8 cellular contexts compared by ENCODE assay signal in the genomic region with DNA sequence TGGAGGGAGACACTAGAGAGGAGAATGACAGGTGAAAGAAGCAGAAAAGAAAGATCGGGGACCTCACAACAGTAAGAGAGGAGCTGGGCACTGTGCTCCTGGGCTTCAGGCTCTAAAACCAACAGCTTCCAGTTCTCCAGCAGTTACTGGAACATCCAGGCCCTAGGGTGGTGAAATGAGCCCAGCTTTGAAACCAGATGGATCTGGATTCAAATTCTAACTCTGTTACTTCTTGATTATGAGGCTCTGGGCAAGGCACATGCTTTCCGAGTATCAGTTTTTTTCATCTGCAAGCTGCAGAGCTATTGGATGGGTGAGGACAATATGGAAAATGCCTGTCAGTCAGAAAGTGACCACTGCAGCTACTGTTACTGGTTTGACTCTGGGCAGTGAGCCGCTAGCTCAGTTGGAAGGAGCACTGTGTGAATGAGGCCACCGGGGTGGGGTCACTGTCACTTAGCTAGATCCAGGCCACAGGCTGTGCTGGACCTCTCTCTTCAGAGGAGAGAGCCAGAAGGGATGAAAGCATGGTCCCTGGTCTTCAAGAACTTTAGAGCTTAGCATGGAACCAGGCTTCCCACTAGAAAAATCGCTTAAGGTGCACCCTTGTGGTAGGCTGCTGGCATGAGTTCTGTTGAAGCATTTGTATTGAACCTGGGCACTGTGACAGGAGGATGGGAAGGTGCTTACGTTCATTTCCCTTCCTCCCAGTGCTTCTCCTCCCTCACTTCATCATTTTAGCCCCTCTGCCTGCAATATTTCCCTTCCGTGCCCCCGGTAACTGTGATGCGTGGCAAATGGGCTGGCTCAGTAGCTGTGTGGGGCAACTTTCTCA. TPM values are rescaled to one million over a fixed set of nuclear protein-coding genes. Genes with fewer than 3 reads are reported as not detected.
DNase-seq lines count a peak whose midpoint lies in the region; ATAC-seq and TF ChIP-seq lines count a peak whose summit lies in the region.

No MANE protein-coding gene starts in this region.

- no peak overlapping the region for H2AFZ ChIP-seq in DND-41 (ENCODE audit: low read depth, low read length)
- no peak overlapping the region for H2AFZ ChIP-seq in KMS-11 (ENCODE audit: low read depth)
- H2AFZ ChIP-seq in mammary epithelial cell (ENCODE audit: low read depth, low read length): peak overlapping the region; percentile 91

- H3K4me3 ChIP-seq in DND-41 (ENCODE audit: low read depth in 1 of 2, low read length in 2 of 2) (no peak overlapping the region), KMS-11 (IDR thresholded peaks at IDR 0.05; ENCODE audit: insufficient read depth, low read depth, low read length) (no peak overlapping the region), mammary epithelial cell (replicated peaks in 1 of 3; ENCODE audit: insufficient read depth in 1 of 3, low read depth in 2 of 3, low read length in 3 of 3) (no peak overlapping the region), muscle layer of duodenum (ENCODE audit: low read depth in 1 of 2, low read length in 2 of 2) (peak overlapping the region; percentile 29 to 41)

- in situ Hi-C loops in mammary epithelial cell (cut with MboI; ENCODE audit: low sequenced_read_pairs in 2 of 2): no loop called here

- H3K27ac ChIP-seq in DND-41 (ENCODE audit: low read length) (peak overlapping the region; percentile 44; the same call in 1 of the 2 replicates), KMS-11 (peak overlapping the region; percentile 68), mammary epithelial cell (ENCODE audit: insufficient read depth, low read depth, low read length) (peak overlapping the region; percentile 71), muscle layer of duodenum (ENCODE audit: low read length) (peak overlapping the region; percentile 98)

- dilution Hi-C loops in mammary epithelial cell (cut with HindIII; ENCODE audit: low sequenced_read_pairs): no loop called here

- intact Hi-C loops in mammary epithelial cell (cut with micrococcal nuclease): loop anchor here (2.0 kb wide), 1 partner anchor 13 kb away; the partner anchor contains the start of gene PLEKHO1

- H4K20me1 ChIP-seq in DND-41 (ENCODE audit: insufficient read depth, low read length) (peaks cover 31% of the 10 kb centered on the region; the same call in 1 of the 2 replicates), KMS-11 (ENCODE audit: insufficient read depth) (no peaks in the 10 kb centered on the region), mammary epithelial cell (ENCODE audit: insufficient read depth, low read length) (no peaks in the 10 kb centered on the region)

- WGBS in mammary epithelial cell (ENCODE audit: low coverage, missing lambda C conversion rate): 89% methylated on average over 7 of the region's 9 CpGs

- H3K27me3 ChIP-seq in DND-41 (ENCODE audit: insufficient read depth, low read length, poor library complexity) (no peaks in the 10 kb centered on the region), KMS-11 (ENCODE audit: insufficient read depth, low read depth) (no peaks in the 10 kb centered on the region), mammary epithelial cell (ENCODE audit: insufficient read depth, low read length) (no peaks in the 10 kb centered on the region), muscle layer of duodenum (ENCODE audit: low read depth, low read length) (no peaks in the 10 kb centered on the region)

- CTCF ChIA-PET in mammary epithelial cell (lab: Charles Lee; ENCODE audit: low non-redundant PET): no interaction called here

- H3K36me3 ChIP-seq in DND-41 (ENCODE audit: insufficient read depth, low read length) (peaks cover 31% of the 10 kb centered on the region), KMS-11 (ENCODE audit: insufficient read depth) (no peaks in the 10 kb centered on the region), mammary epithelial cell (ENCODE audit: insufficient read depth, low read length) (no peaks in the 10 kb centered on the region), muscle layer of duodenum (ENCODE audit: control insufficient read depth in 1 of 2, insufficient read depth in 2 of 2, low read length in 2 of 2) (peaks cover 12 to 16% of the 10 kb centered on the region in 2 donors)

- H3K9me3 ChIP-seq in DND-41 (ENCODE audit: insufficient read depth, low read length, severe bottlenecking): no peaks in the 10 kb centered on the region
- H3K9me3 ChIP-seq in mammary epithelial cell (replicated peaks; ENCODE audit: insufficient read depth, low read length): no peaks in the 10 kb centered on the region
- no peaks in the 10 kb centered on the region for H3K9me3 ChIP-seq in muscle layer of duodenum (ENCODE audit: control insufficient read depth in 1 of 2, low read length in 2 of 2)

- H3K4me2 ChIP-seq in DND-41 (ENCODE audit: insufficient read depth, low read length) (0 out of 2 replicates have a peak overlapping the region, but pooled peaks have one; percentile 7), KMS-11 (peak overlapping the region; percentile 98; the same call in 1 of the 2 replicates), mammary epithelial cell (ENCODE audit: insufficient read depth, low read depth, low read length) (peak overlapping the region; percentile 72)

- DNase-seq in DND-41: peak; percentile 32
- peak; percentile 11 for DNase-seq in mammary epithelial cell
- no peak for DNase-seq in ecto neural progenitor cell (ENCODE audit: low spot score)
- no peak for DNase-seq in SKM-1 (lab: John Stamatoyannopoulos, UW; ENCODE audit: unreplicated experiment)

- H3K79me2 ChIP-seq in DND-41 (ENCODE audit: insufficient read depth, low read length) (no peaks in the 10 kb centered on the region), KMS-11 (ENCODE audit: insufficient read depth, low read depth) (no peaks in the 10 kb centered on the region), mammary epithelial cell (ENCODE audit: insufficient read depth, low read length) (no peaks in the 10 kb centered on the region)

- H3K4me1 ChIP-seq in DND-41 (ENCODE audit: insufficient read depth, low read length) (peaks cover 42% of the 10 kb centered on the region), KMS-11 (ENCODE audit: low read depth, poor library complexity, severe bottlenecking) (peaks cover 71% of the 10 kb centered on the region), mammary epithelial cell (ENCODE audit: insufficient read depth, low read length) (peaks cover 14% of the 10 kb centered on the region), muscle layer of duodenum (ENCODE audit: control insufficient read depth in 1 of 2, insufficient read depth in 2 of 2, low read length in 2 of 2) (peaks cover 15 to 70% of the 10 kb centered on the region in 2 donors)

- TF ChIP-seq CTCF in DND-41 (IDR thresholded peaks at IDR 0.05; ENCODE audit: borderline replicate concordance, extremely low read depth, low read length, poor library complexity, severe bottlenecking) (peak; percentile 46), KMS-11 (conservative IDR thresholded peaks at IDR 0.05; ENCODE audit: low read depth, low read length) (peak; percentile 54), mammary epithelial cell (conservative IDR thresholded peaks at IDR 0.05 in 1 of 2, IDR thresholded peaks at IDR 0.05 in 1 of 2; ENCODE audit: extremely low read depth in 1 of 2, insufficient read depth in 1 of 2, low read depth in 1 of 2, low read length in 2 of 2) (peak in 1 of 2 donors; percentile 17)

- ATAC-seq in DND-41 (ENCODE audit: insufficient read depth, low read depth) (peak; percentile 22; the same call in 2 of the 3 replicates), HG03378 (IDR thresholded peaks at IDR 0.05; ENCODE audit: unreplicated experiment) (no peak), HG03469 (IDR thresholded peaks at IDR 0.05; ENCODE audit: unreplicated experiment) (no peak)

- BruUV-seq in mammary epithelial cell (replicated peaks; lab: Mats Ljungman, UMichigan): no TSS peak

- H3K9ac ChIP-seq in DND-41 (ENCODE audit: low read depth, low read length): 0 out of 2 replicates have a peak overlapping the region, but pooled peaks have one; percentile 14
- H3K9ac ChIP-seq in KMS-11: no peak overlapping the region; the same call in 1 of the 2 replicates
- no peak overlapping the region for H3K9ac ChIP-seq in mammary epithelial cell (ENCODE audit: insufficient read depth, low read length)

RNA-seq across cellular contexts. Expression of gene PLEKHO1, which starts 12.2 kb away (rescaled TPM):
- total RNA-seq in mammary epithelial cell: 1 to 10 TPM; 3.1 to 3.3 TPM
- 1.6 TPM for polyA plus RNA-seq in mammary epithelial cell
- polyA minus RNA-seq in mammary epithelial cell: 6.5 TPM

Comparison
In these comparisons a context has a peak if more than half of its experiments do, and no peak if none do; other contexts are left out.
1. DNase-seq: peak in DND-41 (single experiment) and mammary epithelial cell (single experiment); none in ecto neural progenitor cell (single experiment) and SKM-1 (single experiment).
2. H3K27ac ChIP-seq: peak in every context shown above with its lines; median percentile 98 in muscle layer of duodenum; 71 in mammary epithelial cell; 68 in KMS-11; 44 in DND-41.
3. H3K4me2 ChIP-seq: peak in every context shown above with its lines; median percentile 98 in KMS-11; 72 in mammary epithelial cell; 7 in DND-41.
4. H3K4me3 ChIP-seq: peak in muscle layer of duodenum (2 of 2); none in DND-41 (0 of 2), KMS-11 (single experiment) and mammary epithelial cell (0 of 3).